Comparison of ENCODE assay signal across 1 cellular context in genomic region chr12:8048906-8049305, GRCh38.
TF ChIP-seq lines count a peak whose summit lies in the region.

No MANE protein-coding gene starts in this region.

TF ChIP-seq in GM23338, 12 proteins besides CTCF, POLR2A, EP300 and RAD21:
- no peak for TF ChIP-seq STAT1 (IDR thresholded peaks at IDR 0.05; ENCODE audit: unreplicated experiment)
- no peak for TF ChIP-seq NANOG (IDR thresholded peaks at IDR 0.05; ENCODE audit: borderline replicate concordance)
- TF ChIP-seq CREB1 (CRISPR knock-in tag; IDR thresholded peaks at IDR 0.05; ENCODE audit: low read depth): no peak
- no peak for TF ChIP-seq EZH2phosphoT487 (IDR thresholded peaks at IDR 0.05; ENCODE audit: unreplicated experiment)
- no peak for TF ChIP-seq JUNB (IDR thresholded peaks at IDR 0.05; ENCODE audit: unreplicated experiment)
- no peak for TF ChIP-seq EZH2 (IDR thresholded peaks at IDR 0.05; ENCODE audit: low read depth, unreplicated experiment)
- no peak for TF ChIP-seq ZNF331 (CRISPR knock-in tag; IDR thresholded peaks at IDR 0.05; ENCODE audit: low read depth)
- no peak for TF ChIP-seq ETS1 (IDR thresholded peaks at IDR 0.05)
- no peak for TF ChIP-seq ZNF462 (CRISPR knock-in tag; IDR thresholded peaks at IDR 0.05)
- no peak for TF ChIP-seq REST (IDR thresholded peaks at IDR 0.05; ENCODE audit: unreplicated experiment)
- no peak for TF ChIP-seq ZNF114 (CRISPR knock-in tag; IDR thresholded peaks at IDR 0.05)
- TF ChIP-seq POLR2AphosphoS5 (IDR thresholded peaks at IDR 0.05; ENCODE audit: low read depth): no peak
